In genomic region chr12:43098766-43099550, GRCh38 we compare ENCODE assay signal across 13 cellular contexts.
A peak's percentile ranks its signal among the peaks of the same experiment; 100 is the strongest.
DNase-seq lines count a peak whose midpoint lies in the region; ATAC-seq, FAIRE-seq and TF ChIP-seq lines count a peak whose summit lies in the region.
"Had no signal": no experiment of that assay in that cellular context is flagged by ENCODE, and none has a peak within 500 bp of the region (broad histone marks: within the 10 kb centered on the region; RNA-seq: fewer than 3 reads in every experiment).

No MANE protein-coding gene starts in this region.

- H3K23ac ChIP-seq in IMR-90 (ENCODE audit: low read depth, low read length): no peak overlapping the region

- H2BK15ac ChIP-seq in IMR-90 (ENCODE audit: low read depth, low read length): no peak overlapping the region

- H3K4me2 ChIP-seq in IMR-90 (ENCODE audit: low read depth, low read length): no peak overlapping the region
- no peak overlapping the region for H3K4me2 ChIP-seq in endothelial cell of umbilical vein (ENCODE audit: insufficient read depth, low read length)
- peak overlapping the region; percentile 49 for H3K4me2 ChIP-seq in osteoblast (ENCODE audit: insufficient read depth, low read length)

- H3K18ac ChIP-seq in IMR-90 (ENCODE audit: low read depth, low read length): no peak overlapping the region

- peaks cover 2% of the 10 kb centered on the region; the same call in 1 of the 2 replicates for H3K4me1 ChIP-seq in IMR-90 (ENCODE audit: control insufficient read depth, insufficient read depth, low read length)
- peaks cover 7% of the 10 kb centered on the region for H3K4me1 ChIP-seq in endothelial cell of umbilical vein (ENCODE audit: control insufficient read depth, extremely low read depth, insufficient read depth, low read length)
- peaks cover 9% of the 10 kb centered on the region for H3K4me1 ChIP-seq in osteoblast (ENCODE audit: insufficient read depth, low read length)

- H2AFZ ChIP-seq in IMR-90 (replicated peaks; ENCODE audit: low read length, poor library complexity) (no peak overlapping the region), endothelial cell of umbilical vein (ENCODE audit: low read depth, low read length) (no peak overlapping the region), osteoblast (ENCODE audit: low read length) (peak overlapping the region; percentile 13)

- intact Hi-C loops in IMR-90 (cut with micrococcal nuclease): no loop called here
- intact Hi-C loops in endothelial cell of umbilical vein (cut with micrococcal nuclease): no loop called here

- WGBS in IMR-90 (ENCODE audit: extremely low coverage in 2 of 2, insufficient read length in 1 of 2), 2 experiments: no CpG with 5 or more reads among the region's 7 CpGs

- H2AK9ac ChIP-seq in IMR-90 (replicated peaks; ENCODE audit: low read depth, low read length, poor library complexity): no peak overlapping the region

- no peak overlapping the region for H3K27ac Mint-ChIP-seq in activated naive CD4-positive, alpha-beta T cell treated with anti-CD3 and anti-CD28 coated beads, Interleukin-2, amount 50 U/mL, for 72 hours
- H3K27ac Mint-ChIP-seq: CD8-positive, alpha-beta memory T cell had no signal

- peak; percentile 31 for DNase-seq in ELR (ENCODE audit: low read depth)
- peak; percentile 9 for DNase-seq in IMR-90
- peak; percentile 11 for DNase-seq in endothelial cell of umbilical vein (ENCODE audit: low read depth, low spot score)
- no peak for DNase-seq in osteoblast (ENCODE audit: insufficient read length, low spot score, missing footprints)
- DNase-seq in activated naive CD4-positive, alpha-beta T cell treated with anti-CD3 and anti-CD28 coated beads, Interleukin-2, amount 50 U/mL, for 72 hours (ENCODE audit: low spot score in 2 of 2): no peak
- no peak for DNase-seq in stimulated activated CD4-positive, alpha-beta T cell treated with anti-CD3 and anti-CD28 coated beads, Interleukin-4, amount 100 ng/mL, for 4 hours
- no peak for DNase-seq in germinal center (ENCODE audit: low spot score)
- DNase-seq: CD8-positive, alpha-beta memory T cell; H7; KG1 had no signal

- TF ChIP-seq POLR2A in IMR-90 (IDR thresholded peaks at IDR 0.05; ENCODE audit: low read depth, low read length) (no peak), endothelial cell of umbilical vein (IDR thresholded peaks at IDR 0.05; ENCODE audit: low read depth, low read length) (no peak)

- H3K79me1 ChIP-seq in IMR-90 (ENCODE audit: low read depth in 1 of 2, low read length in 2 of 2): no peaks in the 10 kb centered on the region

- TF ChIP-seq CTCF in IMR-90 (conservative IDR thresholded peaks at IDR 0.05; ENCODE audit: low read depth, low read length) (no peak), endothelial cell of umbilical vein (IDR thresholded peaks at IDR 0.05; ENCODE audit: extremely low read depth in 1 of 2, insufficient read depth in 1 of 2, low read depth in 1 of 2, low read length in 2 of 2) (no peak), osteoblast (IDR thresholded peaks at IDR 0.05; ENCODE audit: extremely low read depth, low read depth, low read length) (no peak)

- H4K20me1 ChIP-seq in IMR-90 (ENCODE audit: insufficient read depth, low read length) (no peaks in the 10 kb centered on the region), endothelial cell of umbilical vein (replicated peaks; ENCODE audit: control insufficient read depth, extremely low read depth, insufficient read depth, low read length) (no peaks in the 10 kb centered on the region), osteoblast (ENCODE audit: insufficient read depth, low read length) (no peaks in the 10 kb centered on the region)

- H3K4ac ChIP-seq in IMR-90 (ENCODE audit: low read depth, low read length): no peak overlapping the region

- H3K9me3 Mint-ChIP-seq in activated naive CD4-positive, alpha-beta T cell treated with anti-CD3 and anti-CD28 coated beads, Interleukin-2, amount 50 U/mL, for 72 hours: peaks cover 4 to 8% of the 10 kb centered on the region in 2 donors

- ATAC-seq in IMR-90 (ENCODE audit: low read depth): no peak
- ATAC-seq in activated naive CD4-positive, alpha-beta T cell treated with anti-CD3 and anti-CD28 coated beads, Interleukin-2, amount 50 U/mL, for 72 hours: no peak
- ATAC-seq: Right ventricle myocardium inferior had no signal

- no peak overlapping the region for H2BK20ac ChIP-seq in IMR-90 (ENCODE audit: low read depth, low read length)

- no peak overlapping the region for H4K5ac ChIP-seq in IMR-90 (ENCODE audit: low read depth, low read length)

- no peak overlapping the region for H2BK120ac ChIP-seq in IMR-90 (ENCODE audit: low read depth, low read length)

- POLR2A ChIA-PET in IMR-90 (lab: Charles Lee; ENCODE audit: unreplicated experiment) (no interaction called here), endothelial cell of umbilical vein (lab: Charles Lee) (no interaction called here)

- H3K9me3 ChIP-seq in IMR-90 (ENCODE audit: control insufficient read depth, insufficient read depth, low read length) (no peaks in the 10 kb centered on the region), endothelial cell of umbilical vein (replicated peaks; ENCODE audit: control insufficient read depth, insufficient read depth, low read length) (no peaks in the 10 kb centered on the region), osteoblast (ENCODE audit: low read depth, low read length) (no peaks in the 10 kb centered on the region)

- no peak overlapping the region for H3K27ac ChIP-seq in IMR-90 (ENCODE audit: insufficient read depth, low read length)
- H3K27ac ChIP-seq in endothelial cell of umbilical vein (ENCODE audit: insufficient read depth, low read depth, low read length): no peak overlapping the region
- no peak overlapping the region for H3K27ac ChIP-seq in osteoblast (ENCODE audit: low read depth, low read length)
- H3K27ac ChIP-seq: C4-2B had no signal

- H3K27me3 ChIP-seq in IMR-90 (ENCODE audit: control insufficient read depth, insufficient read depth, low read length): no peaks in the 10 kb centered on the region
- no peaks in the 10 kb centered on the region for H3K27me3 ChIP-seq in endothelial cell of umbilical vein (ENCODE audit: control insufficient read depth in 2 of 2, insufficient read depth in 2 of 2, low read length in 2 of 2)
- no peaks in the 10 kb centered on the region for H3K27me3 ChIP-seq in osteoblast (ENCODE audit: insufficient read depth, low read length)

- TF ChIP-seq RAD21 in IMR-90 (IDR thresholded peaks at IDR 0.05; ENCODE audit: low read length): no peak

- H3K79me2 ChIP-seq in endothelial cell of umbilical vein (ENCODE audit: control insufficient read depth, insufficient read depth, low read length) (no peaks in the 10 kb centered on the region), osteoblast (ENCODE audit: insufficient read depth, low read length) (no peaks in the 10 kb centered on the region)

- dilution Hi-C loops in IMR-90 (cut with HindIII; ENCODE audit: low sequenced_read_pairs, unreplicated experiment) (no loop called here), endothelial cell of umbilical vein (cut with MboI; ENCODE audit: extremely low pct_ligation_motif_present, low sequenced_read_pairs) (no loop called here)

- no peak overlapping the region for H4K91ac ChIP-seq in IMR-90 (ENCODE audit: insufficient read depth, low read depth, low read length)

- H3K36me3 ChIP-seq in IMR-90 (ENCODE audit: control insufficient read depth, insufficient read depth, low read length) (no peaks in the 10 kb centered on the region), endothelial cell of umbilical vein (ENCODE audit: control insufficient read depth in 2 of 2, extremely low read depth in 1 of 2, insufficient read depth in 2 of 2, low read length in 2 of 2) (no peaks in the 10 kb centered on the region), osteoblast (ENCODE audit: insufficient read depth, low read length) (no peaks in the 10 kb centered on the region)

- no peak overlapping the region for H3K14ac ChIP-seq in IMR-90 (replicated peaks; ENCODE audit: low read depth, low read length)

- H3K9ac ChIP-seq in IMR-90 (ENCODE audit: low read depth, low read length) (no peak overlapping the region), endothelial cell of umbilical vein (replicated peaks; ENCODE audit: extremely low read depth, insufficient read depth, low read length) (no peak overlapping the region)

- CTCF ChIA-PET in IMR-90 (lab: Yijun Ruan, JAX) (interaction anchor here (1.0 kb wide), 1 partner anchor 13 kb away, joined by 3 read pairs; no protein-coding TSS in a partner anchor), endothelial cell of umbilical vein (lab: Charles Lee) (interaction anchor here (0.7 to 1.3 kb wide), 3 partner anchors 9 to 21 kb away, joined by 3 to 5 read pairs (median 4); no protein-coding TSS in a partner anchor)

- BruUV-seq in IMR-90 (replicated peaks; lab: Mats Ljungman, UMichigan): no TSS peak
- no TSS peak for BruUV-seq in endothelial cell of umbilical vein (replicated peaks; lab: Mats Ljungman, UMichigan)

- H4K8ac ChIP-seq in IMR-90 (ENCODE audit: low read depth in 2 of 2, low read length in 2 of 2): no peak overlapping the region

- H3K36me3 Mint-ChIP-seq in activated naive CD4-positive, alpha-beta T cell treated with anti-CD3 and anti-CD28 coated beads, Interleukin-2, amount 50 U/mL, for 72 hours: no peaks in the 10 kb centered on the region
- H3K36me3 Mint-ChIP-seq: CD8-positive, alpha-beta memory T cell had no signal

- no peak overlapping the region for H2BK5ac ChIP-seq in IMR-90 (ENCODE audit: low read depth, low read length, poor library complexity, severe bottlenecking)

- H2AK5ac ChIP-seq in IMR-90 (ENCODE audit: low read depth, low read length): no peak overlapping the region

- in situ Hi-C loops in IMR-90 (cut with MboI; ENCODE audit: low sequenced_read_pairs): no loop called here

- H3K4me3 ChIP-seq in IMR-90 (ENCODE audit: insufficient read depth, low read depth, low read length) (no peak overlapping the region), endothelial cell of umbilical vein (replicated peaks in 1 of 3; ENCODE audit: insufficient read depth in 1 of 3, low read depth in 1 of 3, low read length in 3 of 3) (no peak overlapping the region), osteoblast (ENCODE audit: insufficient read depth, low read length) (no peak overlapping the region)

- FAIRE-seq in endothelial cell of umbilical vein (lab: Jason Lieb, UNC): no peak
- FAIRE-seq: A204.1 had no signal

- H3K56ac ChIP-seq in IMR-90 (ENCODE audit: extremely low read depth, insufficient read depth, low read length): no peak overlapping the region

- H3K9me1 ChIP-seq in IMR-90 (ENCODE audit: insufficient read depth, low read length) (no peaks in the 10 kb centered on the region), endothelial cell of umbilical vein (replicated peaks; ENCODE audit: control insufficient read depth, extremely low read depth, insufficient read depth, low read length) (no peaks in the 10 kb centered on the region)

TF ChIP-seq in endothelial cell of umbilical vein, 7 proteins besides CTCF, POLR2A, EP300 and RAD21 (continues in another document):
- TF ChIP-seq POLR2AphosphoS5 (IDR thresholded peaks at IDR 0.05; ENCODE audit: insufficient read depth, low read depth, low read length) (no peak), FOS (IDR thresholded peaks at IDR 0.05; ENCODE audit: borderline replicate concordance, insufficient read depth, low read length) (no peak), GATA2 (IDR thresholded peaks at IDR 0.05; ENCODE audit: insufficient read depth, insufficient read length, low read depth, low read length) (no peak), EZH2 (IDR thresholded peaks at IDR 0.05; ENCODE audit: borderline replicate concordance, low read depth, low read length, severe bottlenecking) (no peak), MYC (IDR thresholded peaks at IDR 0.05; ENCODE audit: low read depth, low read length) (no peak)

Comparison
In these comparisons a context has a peak if more than half of its experiments do, and no peak if none do; other contexts are left out.
1. DNase-seq: peak in ELR (single experiment), IMR-90 (single experiment) and endothelial cell of umbilical vein (single experiment); none in osteoblast (single experiment), activated naive CD4-positive, alpha-beta T cell treated with anti-CD3 and anti-CD28 coated beads, Interleukin-2, amount 50 U/mL, for 72 hours (0 of 2), stimulated activated CD4-positive, alpha-beta T cell treated with anti-CD3 and anti-CD28 coated beads, Interleukin-4, amount 100 ng/mL, for 4 hours (0 of 2) and germinal center (single experiment).